In genomic region chr1:152441756-152442155, GRCh38 we compare ENCODE assay signal across 18 cellular contexts. TPM values are rescaled to one million over a fixed set of nuclear protein-coding genes. Genes with fewer than 3 reads are reported as not detected.
DNase-seq lines count a peak whose midpoint lies in the region; FAIRE-seq and TF ChIP-seq lines count a peak whose summit lies in the region.
"Had no signal": no experiment of that assay in that cellular context is flagged by ENCODE, and none has a peak within 500 bp of the region (broad histone marks: within the 10 kb centered on the region; RNA-seq: fewer than 3 reads in every experiment).

No MANE protein-coding gene starts in this region.

- 100% methylated on average over 2 of the region's 2 CpGs for WGBS in mammary epithelial cell (ENCODE audit: low coverage, missing lambda C conversion rate)

- H3K4me1 ChIP-seq in left ventricle myocardium inferior (peaks cover 26% of the 10 kb centered on the region), right atrium auricular region (peaks cover 0 to 14% of the 10 kb centered on the region in 2 donors), astrocyte (ENCODE audit: insufficient read depth, low read length) (no peaks in the 10 kb centered on the region), kidney (ENCODE audit: control insufficient read depth in 1 of 2, insufficient read depth in 1 of 2, low read depth in 1 of 2, low read length in 2 of 2) (no peaks in the 10 kb centered on the region), vagina (peaks cover 12% of the 10 kb centered on the region), mammary epithelial cell (ENCODE audit: insufficient read depth, low read length) (peaks cover 26% of the 10 kb centered on the region)
- H3K4me1 ChIP-seq: BLaER1 treated with 17β-estradiol and CSF1 and Interleukin-3, amounts not matched to agents 10 nM and 100 nM had no signal

- H3K9ac ChIP-seq in astrocyte (ENCODE audit: low read length) (no peak overlapping the region), kidney (ENCODE audit: low read length in 2 of 2) (no peak overlapping the region), mammary epithelial cell (ENCODE audit: insufficient read depth, low read length) (no peak overlapping the region)

- H3K4me3 ChIP-seq in left ventricle myocardium inferior = no peak overlapping the region
- no peak overlapping the region for H3K4me3 ChIP-seq in right atrium auricular region
- H3K4me3 ChIP-seq in astrocyte (ENCODE audit: insufficient read depth, low read depth, low read length) = no peak overlapping the region
- H3K4me3 ChIP-seq in kidney (ENCODE audit: low read length in 2 of 2) = no peak overlapping the region
- H3K4me3 ChIP-seq in vagina = no peak overlapping the region
- no peak overlapping the region for H3K4me3 ChIP-seq in mammary epithelial cell (replicated peaks in 1 of 3; ENCODE audit: insufficient read depth in 1 of 3, low read depth in 2 of 3, low read length in 3 of 3)
- H3K4me3 ChIP-seq: BLaER1 treated with 17β-estradiol and CSF1 and Interleukin-3, amounts not matched to agents 10 nM and 100 nM; GM12878 had no signal

- no peaks in the 10 kb centered on the region for H3K36me3 Mint-ChIP-seq in astrocyte (ENCODE audit: low read depth, unreplicated experiment)
- H3K36me3 Mint-ChIP-seq: CD4-positive, CD25-positive, alpha-beta regulatory T cell had no signal

- no peak overlapping the region for H3K27ac Mint-ChIP-seq in astrocyte (ENCODE audit: unreplicated experiment)
- H3K27ac Mint-ChIP-seq: CD4-positive, CD25-positive, alpha-beta regulatory T cell had no signal

- TF ChIP-seq CTCF in left ventricle myocardium inferior (IDR thresholded peaks at IDR 0.05; ENCODE audit: borderline replicate concordance) (no peak), right atrium auricular region (IDR thresholded peaks at IDR 0.05) (no peak), astrocyte (IDR thresholded peaks at IDR 0.05; ENCODE audit: insufficient read depth, low read depth, low read length) (no peak), kidney (IDR thresholded peaks at IDR 0.05; ENCODE audit: borderline replicate concordance, extremely low read depth, insufficient read depth) (no peak), vagina (IDR thresholded peaks at IDR 0.05) (no peak), mammary epithelial cell (conservative IDR thresholded peaks at IDR 0.05 in 1 of 2, IDR thresholded peaks at IDR 0.05 in 1 of 2; ENCODE audit: extremely low read depth in 1 of 2, insufficient read depth in 1 of 2, low read depth in 1 of 2, low read length in 2 of 2) (no peak)

- dilution Hi-C loops in mammary epithelial cell (cut with HindIII; ENCODE audit: low sequenced_read_pairs) = no loop called here

- intact Hi-C loops in left ventricle myocardium inferior (cut with micrococcal nuclease) = loop anchor here (5.0 kb wide), 1 partner anchor 249 kb away; no protein-coding TSS in a partner anchor
- intact Hi-C loops in kidney (cut with DNase I) = no loop called here
- intact Hi-C loops in vagina (cut with DNase I) = no loop called here
- intact Hi-C loops in mammary epithelial cell (cut with micrococcal nuclease) = loop anchor here (1.0 to 5.0 kb wide), 4 partner anchors 17 to 389 kb away; no protein-coding TSS in a partner anchor
- intact Hi-C loops in head of caudate nucleus (cut with DNase I) = no loop called here

- no peaks in the 10 kb centered on the region for H3K79me2 ChIP-seq in astrocyte (ENCODE audit: insufficient read depth, low read length)
- H3K79me2 ChIP-seq in mammary epithelial cell (ENCODE audit: insufficient read depth, low read length) = no peaks in the 10 kb centered on the region

- H3K27me3 ChIP-seq in left ventricle myocardium inferior (ENCODE audit: low read depth) = peaks cover 25% of the 10 kb centered on the region
- no peaks in the 10 kb centered on the region for H3K27me3 ChIP-seq in right atrium auricular region
- no peaks in the 10 kb centered on the region for H3K27me3 ChIP-seq in astrocyte (ENCODE audit: insufficient read depth, low read length)
- H3K27me3 ChIP-seq in vagina = no peaks in the 10 kb centered on the region
- no peaks in the 10 kb centered on the region for H3K27me3 ChIP-seq in mammary epithelial cell (ENCODE audit: insufficient read depth, low read length)
- H3K27me3 ChIP-seq: BLaER1 treated with 17β-estradiol and CSF1 and Interleukin-3, amounts not matched to agents 10 nM and 100 nM had no signal

- DNase-seq in left ventricle myocardium inferior = no peak
- DNase-seq in right atrium auricular region (ENCODE audit: low spot score) = no peak
- no peak for DNase-seq in astrocyte (ENCODE audit: low read depth)
- DNase-seq in kidney = no peak
- peak in 1 of 2 donors; percentile 77 for DNase-seq in vagina (ENCODE audit: extremely low spot score in 2 of 2)
- no peak for DNase-seq in mammary epithelial cell
- DNase-seq in NCI-H82 (lab: John Stamatoyannopoulos, UW) = no peak
- DNase-seq in head of caudate nucleus = no peak
- DNase-seq: 8988T; AML-193; CD4-positive, CD25-positive, alpha-beta regulatory T cell had no signal

- H3K27ac ChIP-seq in left ventricle myocardium inferior (replicated peaks) (peak overlapping the region; percentile 57), right atrium auricular region (peak overlapping the region in 1 of 2 donors; percentile 18), astrocyte (ENCODE audit: low read depth, low read length) (no peak overlapping the region), kidney (ENCODE audit: low read depth in 2 of 2, low read length in 2 of 2) (peak overlapping the region; percentile 17 to 50), vagina (peak overlapping the region; percentile 44), mammary epithelial cell (ENCODE audit: insufficient read depth, low read depth, low read length) (no peak overlapping the region)
- H3K27ac ChIP-seq: BLaER1 treated with 17β-estradiol and CSF1 and Interleukin-3, amounts not matched to agents 10 nM and 100 nM; HL-60 had no signal

- H3K36me3 ChIP-seq in left ventricle myocardium inferior (no peaks in the 10 kb centered on the region), right atrium auricular region (no peaks in the 10 kb centered on the region), astrocyte (ENCODE audit: insufficient read depth, low read length) (no peaks in the 10 kb centered on the region), kidney (ENCODE audit: control insufficient read depth in 1 of 2, insufficient read depth in 2 of 2, low read length in 2 of 2) (no peaks in the 10 kb centered on the region), vagina (no peaks in the 10 kb centered on the region), mammary epithelial cell (ENCODE audit: insufficient read depth, low read length) (no peaks in the 10 kb centered on the region)
- H3K36me3 ChIP-seq: BLaER1 treated with 17β-estradiol and CSF1 and Interleukin-3, amounts not matched to agents 10 nM and 100 nM had no signal

- no peak for FAIRE-seq in astrocyte (lab: Jason Lieb, UNC)
- FAIRE-seq in kidney (lab: Jason Lieb, UNC) = no peak
- FAIRE-seq: GM12878, GM18507, GM19239, H54 had no signal

- H3K4me1 Mint-ChIP-seq in astrocyte (ENCODE audit: low read depth, unreplicated experiment) = peaks cover 7% of the 10 kb centered on the region

- H4K20me1 ChIP-seq in astrocyte (ENCODE audit: insufficient read depth, low read length) (no peaks in the 10 kb centered on the region), mammary epithelial cell (ENCODE audit: insufficient read depth, low read length) (no peaks in the 10 kb centered on the region)
- H4K20me1 ChIP-seq: BLaER1 treated with 17β-estradiol and CSF1 and Interleukin-3, amounts not matched to agents 10 nM and 100 nM had no signal

- H3K9me3 ChIP-seq in left ventricle myocardium inferior (replicated peaks) (no peaks in the 10 kb centered on the region), right atrium auricular region (no peaks in the 10 kb centered on the region), astrocyte (ENCODE audit: insufficient read depth, low read depth, low read length) (no peaks in the 10 kb centered on the region), kidney (ENCODE audit: control insufficient read depth in 1 of 2, low read length in 2 of 2) (no peaks in the 10 kb centered on the region), vagina (no peaks in the 10 kb centered on the region), mammary epithelial cell (replicated peaks; ENCODE audit: insufficient read depth, low read length) (no peaks in the 10 kb centered on the region)
- H3K9me3 ChIP-seq: BLaER1 treated with 17β-estradiol and CSF1 and Interleukin-3, amounts not matched to agents 10 nM and 100 nM had no signal

- CTCF ChIA-PET in mammary epithelial cell (lab: Charles Lee; ENCODE audit: low non-redundant PET) = interaction anchor here (0.6 kb wide), 1 partner anchor 17 kb away, joined by 4 read pairs; no protein-coding TSS in a partner anchor

- BruUV-seq in mammary epithelial cell (replicated peaks; lab: Mats Ljungman, UMichigan) = no TSS peak

- peaks cover 14% of the 10 kb centered on the region for H3K27me3 Mint-ChIP-seq in astrocyte (ENCODE audit: low read depth, unreplicated experiment)

- H3K4me2 ChIP-seq in astrocyte (ENCODE audit: low read length) (no peak overlapping the region), mammary epithelial cell (ENCODE audit: insufficient read depth, low read depth, low read length) (no peak overlapping the region)
- H3K4me2 ChIP-seq: BLaER1 treated with 17β-estradiol and CSF1 and Interleukin-3, amounts not matched to agents 10 nM and 100 nM had no signal

- no peak for TF ChIP-seq POLR2A in vagina (IDR thresholded peaks at IDR 0.05)

- H3K9me3 Mint-ChIP-seq in astrocyte (ENCODE audit: unreplicated experiment) = peaks cover 4% of the 10 kb centered on the region
- H3K9me3 Mint-ChIP-seq: CD4-positive, CD25-positive, alpha-beta regulatory T cell had no signal

- H3K4me3 Mint-ChIP-seq in astrocyte (ENCODE audit: unreplicated experiment) = no peak overlapping the region
- H3K4me3 Mint-ChIP-seq: CD4-positive, CD25-positive, alpha-beta regulatory T cell had no signal

- in situ Hi-C loops in mammary epithelial cell (cut with MboI; ENCODE audit: low sequenced_read_pairs in 2 of 2) = loop anchor here (5.0 to 10.0 kb wide), 4 partner anchors 47 to 307 kb away; no protein-coding TSS in a partner anchor

- H2AFZ ChIP-seq in astrocyte (ENCODE audit: low read depth, low read length) = peak overlapping the region; percentile 16
- no peak overlapping the region for H2AFZ ChIP-seq in mammary epithelial cell (ENCODE audit: low read depth, low read length)

RNA-seq across cellular contexts. Expression of gene CRNN, which starts 27.7 kb away (rescaled TPM):
- total RNA-seq in left ventricle myocardium inferior (not detected), right atrium auricular region (not detected), astrocyte (not detected in 2 replicates), kidney (not detected), vagina (349 TPM), mammary epithelial cell (not detected)
- polyA plus RNA-seq in kidney (ENCODE audit: insufficient read depth, low read depth, low replicate concordance) (not detected), mammary epithelial cell (not detected)
- polyA minus RNA-seq in mammary epithelial cell = not detected
- total RNA-seq: CD4-positive, CD25-positive, alpha-beta regulatory T cell; G401; GM12878 had no signal
- polyA plus RNA-seq: CD4-positive, CD25-positive, alpha-beta regulatory T cell; GM12878 had no signal

Comparison
In these comparisons a context has a peak if more than half of its experiments do, and no peak if none do; other contexts are left out.
1. H3K27ac ChIP-seq: peak in left ventricle myocardium inferior (single experiment), kidney (2 of 2) and vagina (single experiment); none in astrocyte (single experiment) and mammary epithelial cell (single experiment).
2. RNA of gene CRNN, which starts 27.7 kb away (total RNA-seq): 349 TPM in vagina (single experiment); not detected in astrocyte, not detected in left ventricle myocardium inferior (single experiment), not detected in right atrium auricular region, not detected in kidney (single experiment) and not detected in mammary epithelial cell; every median in the first group is over 100 times any median in the second.
3. intact Hi-C loops: an anchor here in left ventricle myocardium inferior (5.0 kb wide) and mammary epithelial cell (1.0 to 5.0 kb wide); none called in kidney, vagina and head of caudate nucleus.